12 cellular contexts compared by ENCODE assay signal in genomic region chr10:121516071-121516470, GRCh38.
"Had no signal": no experiment of that assay in that cellular context is flagged by ENCODE, and none has a peak within 500 bp of the region (broad histone marks: within the 10 kb centered on the region; RNA-seq: fewer than 3 reads in every experiment).

No MANE protein-coding gene starts in this region.

- H3K27ac ChIP-seq: esophagus muscularis mucosa, lower lobe of right lung, transverse colon had no signal

- H3K4me3 Mint-ChIP-seq: activated naive CD8-positive, alpha-beta T cell; mesothelial cell of epicardium had no signal

- H3K4me1 ChIP-seq: lower lobe of right lung, transverse colon had no signal

- DNase-seq: activated CD4-positive, alpha-beta T cell treated with anti-CD3 and anti-CD28 coated beads for 1 hour; activated gamma-delta T cell; activated T-cell treated with anti-CD3 and anti-CD28 coated beads for 4 hours; amygdala; glutamatergic neuron; lower lobe of right lung; stimulated activated CD4-positive, alpha-beta T cell treated with anti-CD3 and anti-CD28 coated beads, Interleukin-15, amount 100 ng/mL, for 24 hours; stimulated activated CD4-positive, alpha-beta T cell treated with anti-CD3 and anti-CD28 coated beads, Interleukin-4, amount 100 ng/mL, for 4 hours; transverse colon had no signal

- H3K36me3 Mint-ChIP-seq: activated naive CD8-positive, alpha-beta T cell had no signal

- H3K27me3 ChIP-seq: esophagus muscularis mucosa, transverse colon had no signal

- H3K27ac Mint-ChIP-seq: activated naive CD8-positive, alpha-beta T cell; mesothelial cell of epicardium had no signal

- H3K27me3 Mint-ChIP-seq: activated naive CD8-positive, alpha-beta T cell had no signal

- H3K9me3 Mint-ChIP-seq: mesothelial cell of epicardium had no signal

- H3K4me3 ChIP-seq: esophagus muscularis mucosa, lower lobe of right lung, transverse colon had no signal
